ENCODE assay signal across 35 cellular contexts in the genomic region with DNA sequence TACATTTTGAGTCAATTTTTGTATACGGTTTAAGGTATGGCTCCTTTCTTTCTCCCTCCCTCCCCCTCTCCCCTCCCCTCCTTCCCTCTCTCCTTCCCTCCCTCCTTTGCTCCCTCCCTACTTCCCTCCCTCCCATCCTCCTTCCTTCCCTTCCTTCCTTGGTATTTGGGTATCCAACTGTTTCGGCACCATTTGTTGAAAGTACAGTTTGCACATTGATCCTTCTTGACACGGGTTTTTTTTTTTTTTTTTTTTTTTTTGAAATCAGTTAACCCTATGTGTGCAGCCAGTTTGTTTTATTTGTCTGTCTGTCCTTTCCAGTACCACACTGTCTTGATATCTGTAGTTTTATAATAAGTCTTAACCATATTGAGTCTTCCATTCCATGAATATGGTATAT.
"Had no signal": no experiment of that assay in that cellular context is flagged by ENCODE, and none has a peak within 500 bp of the region (broad histone marks: within the 10 kb centered on the region; RNA-seq: fewer than 3 reads in every experiment).

No MANE protein-coding gene starts in this region.

- H3K27ac ChIP-seq: KMS-11 had no signal

- H3K4me3 ChIP-seq: MG63 had no signal

- DNase-seq: Karpas-422, Kasumi-1, MG63, MM.1S, MV-4-11, NCI-H1048, NCI-H1092, NCI-H1092 treated with DMSO at 0.1 percent for 48 hours, NCI-H1105, NCI-H1105 treated with DMSO at 0.1 percent for 48 hours, NCI-H1417, NCI-H1417 treated with DMSO at 0.1 percent for 48 hours, NCI-H1436, NCI-H1436 treated with DMSO at 0.1 percent for 48 hours, NCI-H146, NCI-H1694, NCI-H1694 treated with DMSO at 0.1 percent for 48 hours, NCI-H187, NCI-H187 treated with DMSO at 0.1 percent for 48 hours, NCI-H1930, NCI-H2029, NCI-H2029 treated with DMSO at 0.1 percent for 48 hours, NCI-H2081, NCI-H2081 treated with DMSO at 0.1 percent for 48 hours, NCI-H2107, NCI-H2171, NCI-H2171 treated with DMSO at 0.1 percent for 48 hours, NCI-H2227 treated with DMSO at 0.1 percent for 48 hours, NCI-H226, NCI-H345, NCI-H446, NCI-H446 treated with DMSO at 0.1 percent for 48 hours, NCI-H510A, NCI-H510A treated with DMSO at 0.1 percent for 48 hours had no signal

- H3K4me2 ChIP-seq: KMS-11 had no signal

- H3K27me3 ChIP-seq: MG63 had no signal

- H3K9me3 ChIP-seq: MG63 had no signal

- H3K36me3 ChIP-seq: MG63 had no signal

- H3K9ac ChIP-seq: KMS-11 had no signal
